Comparison of ENCODE assay signal across 22 cellular contexts in genomic region chr4:39455486-39455885, GRCh38. TPM values are rescaled to one million over a fixed set of nuclear protein-coding genes. Genes with fewer than 3 reads are reported as not detected.
A peak's percentile ranks its signal among the peaks of the same experiment; 100 is the strongest.
DNase-seq lines count a peak whose midpoint lies in the region; ATAC-seq, FAIRE-seq and TF ChIP-seq lines count a peak whose summit lies in the region.
"Had no signal": no experiment of that assay in that cellular context is flagged by ENCODE, and none has a peak within 500 bp of the region (broad histone marks: within the 10 kb centered on the region; RNA-seq: fewer than 3 reads in every experiment).

No MANE protein-coding gene starts in this region.

- no peak for FAIRE-seq in frontal cortex (lab: Jason Lieb, UNC)
- FAIRE-seq: bronchial epithelial cell had no signal

- no peaks in the 10 kb centered on the region for H3K9me3 ChIP-seq in CD4-positive, CD25-positive, alpha-beta regulatory T cell (ENCODE audit: control insufficient read depth in 2 of 2, low read length in 2 of 2)

- peaks cover 59% of the 10 kb centered on the region for H3K36me3 Mint-ChIP-seq in CD4-positive, CD25-positive, alpha-beta regulatory T cell
- peaks cover 73% of the 10 kb centered on the region for H3K36me3 Mint-ChIP-seq in activated T-helper 1 cell treated with anti-CD3 and anti-CD28 coated beads, Interleukin-12 subunit alpha, Interleukin-12 subunit beta, Interleukin-2, Interleukin-4 antibody, amounts not matched to agents 30 ng/mL and 10 ng/mL and 1 ng/mL, durations not matched to agents 14 hours and 24 hours and 36 hours (ENCODE audit: low read depth)
- peaks cover 30% of the 10 kb centered on the region for H3K36me3 Mint-ChIP-seq in memory B cell

- peaks cover 22 to 59% (median 38%) of the 10 kb centered on the region in 4 donors for H3K4me1 Mint-ChIP-seq in CD4-positive, CD25-positive, alpha-beta regulatory T cell
- peaks cover 63% of the 10 kb centered on the region for H3K4me1 Mint-ChIP-seq in activated T-helper 1 cell treated with anti-CD3 and anti-CD28 coated beads, Interleukin-12 subunit alpha, Interleukin-12 subunit beta, Interleukin-2, Interleukin-4 antibody, amounts not matched to agents 30 ng/mL and 10 ng/mL and 1 ng/mL, durations not matched to agents 14 hours and 24 hours and 36 hours (ENCODE audit: low read depth)
- peaks cover 12% of the 10 kb centered on the region for H3K4me1 Mint-ChIP-seq in memory B cell

- H3K4me3 Mint-ChIP-seq in CD4-positive, CD25-positive, alpha-beta regulatory T cell = peak overlapping the region in 3 of 4 donors; percentile 12 to 93 (median 24)
- H3K4me3 Mint-ChIP-seq in activated T-helper 1 cell treated with anti-CD3 and anti-CD28 coated beads, Interleukin-12 subunit alpha, Interleukin-12 subunit beta, Interleukin-2, Interleukin-4 antibody, amounts not matched to agents 30 ng/mL and 10 ng/mL and 1 ng/mL, durations not matched to agents 14 hours and 24 hours and 36 hours = peak overlapping the region; percentile 99
- no peak overlapping the region for H3K4me3 Mint-ChIP-seq in memory B cell
- H3K4me3 Mint-ChIP-seq: CD14-positive monocyte had no signal

- no peak for ATAC-seq in CD4-positive, CD25-positive, alpha-beta regulatory T cell (ENCODE audit: low read depth in 2 of 2)
- ATAC-seq in GM18505 (IDR thresholded peaks at IDR 0.05; ENCODE audit: unreplicated experiment) (no peak), memory B cell (ENCODE audit: low read depth) (no peak), HG03354 (IDR thresholded peaks at IDR 0.05; ENCODE audit: poor library complexity, severe bottlenecking, unreplicated experiment) (no peak), GM19452 (IDR thresholded peaks at IDR 0.05; ENCODE audit: unreplicated experiment) (no peak)
- ATAC-seq: left colon had no signal

- intact Hi-C loops in activated T-helper 1 cell treated with anti-CD3 and anti-CD28 coated beads, Interleukin-12 subunit alpha, Interleukin-12 subunit beta, Interleukin-2, Interleukin-4 antibody, amounts not matched to agents 30 ng/mL and 10 ng/mL and 1 ng/mL, durations not matched to agents 14 hours and 24 hours and 36 hours (cut with micrococcal nuclease) = loop anchor here (1.0 to 5.0 kb wide), 5 partner anchors 90 to 1563 kb away; partner anchors contain the start of genes TBC1D1 and TMEM156

- TF ChIP-seq POLR2A in GM18505 (IDR thresholded peaks at IDR 0.05; ENCODE audit: borderline replicate concordance, extremely low read depth, insufficient read depth, insufficient read length) = peak; percentile 16

- no peak overlapping the region for H3K4me3 ChIP-seq in CD4-positive, CD25-positive, alpha-beta regulatory T cell (ENCODE audit: low read depth, low read length)

- peaks cover 5% of the 10 kb centered on the region for H3K27me3 Mint-ChIP-seq in CD4-positive, CD25-positive, alpha-beta regulatory T cell
- no peaks in the 10 kb centered on the region for H3K27me3 Mint-ChIP-seq in activated T-helper 1 cell treated with anti-CD3 and anti-CD28 coated beads, Interleukin-12 subunit alpha, Interleukin-12 subunit beta, Interleukin-2, Interleukin-4 antibody, amounts not matched to agents 30 ng/mL and 10 ng/mL and 1 ng/mL, durations not matched to agents 14 hours and 24 hours and 36 hours (ENCODE audit: insufficient read depth)
- H3K27me3 Mint-ChIP-seq in memory B cell = no peaks in the 10 kb centered on the region

- no peak overlapping the region for H3K27ac ChIP-seq in CD4-positive, CD25-positive, alpha-beta regulatory T cell (ENCODE audit: insufficient read depth, low read length, poor library complexity, severe bottlenecking)
- H3K27ac ChIP-seq: RWPE1 had no signal

- peaks cover 65% of the 10 kb centered on the region for H3K36me3 ChIP-seq in CD4-positive, CD25-positive, alpha-beta regulatory T cell (ENCODE audit: control insufficient read depth, insufficient read depth, low read length)

- H3K9me3 Mint-ChIP-seq in CD4-positive, CD25-positive, alpha-beta regulatory T cell = no peaks in the 10 kb centered on the region
- H3K9me3 Mint-ChIP-seq in activated T-helper 1 cell treated with anti-CD3 and anti-CD28 coated beads, Interleukin-12 subunit alpha, Interleukin-12 subunit beta, Interleukin-2, Interleukin-4 antibody, amounts not matched to agents 30 ng/mL and 10 ng/mL and 1 ng/mL, durations not matched to agents 14 hours and 24 hours and 36 hours = no peaks in the 10 kb centered on the region
- no peaks in the 10 kb centered on the region for H3K9me3 Mint-ChIP-seq in memory B cell

- H3K4me1 ChIP-seq in CD4-positive, CD25-positive, alpha-beta regulatory T cell (ENCODE audit: control insufficient read depth, insufficient read depth, low read length, poor library complexity, severe bottlenecking) = peaks cover 33% of the 10 kb centered on the region

- H3K27me3 ChIP-seq in CD4-positive, CD25-positive, alpha-beta regulatory T cell (ENCODE audit: control insufficient read depth, insufficient read depth, low read length) = no peaks in the 10 kb centered on the region

- H3K27ac Mint-ChIP-seq in CD4-positive, CD25-positive, alpha-beta regulatory T cell = no peak overlapping the region
- H3K27ac Mint-ChIP-seq in activated T-helper 1 cell treated with anti-CD3 and anti-CD28 coated beads, Interleukin-12 subunit alpha, Interleukin-12 subunit beta, Interleukin-2, Interleukin-4 antibody, amounts not matched to agents 30 ng/mL and 10 ng/mL and 1 ng/mL, durations not matched to agents 14 hours and 24 hours and 36 hours = no peak overlapping the region
- peak overlapping the region; percentile 41 for H3K27ac Mint-ChIP-seq in memory B cell

- DNase-seq in CD4-positive, CD25-positive, alpha-beta regulatory T cell = no peak
- no peak for DNase-seq in activated T-helper 1 cell treated with anti-CD3 and anti-CD28 coated beads, Interleukin-12 subunit alpha, Interleukin-12 subunit beta, Interleukin-2, Interleukin-4 antibody, amounts not matched to agents 30 ng/mL and 10 ng/mL and 1 ng/mL, durations not matched to agents 14 hours and 24 hours and 36 hours (ENCODE audit: low spot score)
- DNase-seq in memory B cell (ENCODE audit: low spot score in 2 of 2) (no peak), NCI-H2107 treated with DMSO at 0.1 percent for 48 hours (lab: John Stamatoyannopoulos, UW; ENCODE audit: unreplicated experiment) (no peak), frontal cortex (ENCODE audit: low spot score in 2 of 2) (no peak)
- DNase-seq: activated naive CD4-positive, alpha-beta T cell; left colon; NCI-H1092; NCI-H2171; NCI-H748 treated with DMSO at 0.1 percent for 48 hours; stimulated activated CD4-positive, alpha-beta T cell treated with anti-CD3 and anti-CD28 coated beads, Interleukin-12 subunit alpha, Interleukin-12 subunit beta, amount 100 ng/mL, for 4 hours; stimulated activated naive CD4-positive, alpha-beta T cell treated with Interleukin-2 at 50 U/mL for 16 hours; SW 1271 had no signal

RNA-seq across cellular contexts. Expression of gene RPL9, which starts 3.2 kb away (rescaled TPM):
- total RNA-seq in CD4-positive, CD25-positive, alpha-beta regulatory T cell = 1,902 TPM
- polyA plus RNA-seq in CD4-positive, CD25-positive, alpha-beta regulatory T cell = 1,000 to 10,000 TPM; 1,739 to 2,644 (median 2,251) TPM
- total RNA-seq in activated T-helper 1 cell treated with anti-CD3 and anti-CD28 coated beads, Interleukin-12 subunit alpha, Interleukin-12 subunit beta, Interleukin-2, Interleukin-4 antibody, amounts not matched to agents 30 ng/mL and 10 ng/mL and 1 ng/mL, durations not matched to agents 14 hours and 24 hours and 36 hours = 1,540 and 1,586 TPM in 2 replicates
- 5,917 TPM for total RNA-seq in frontal cortex

RNA-seq across cellular contexts. Expression of gene LIAS, which starts 3.4 kb away (rescaled TPM):
- 12.2 TPM for total RNA-seq in CD4-positive, CD25-positive, alpha-beta regulatory T cell
- polyA plus RNA-seq in CD4-positive, CD25-positive, alpha-beta regulatory T cell = 10 to 100 TPM; 10.6 to 13.6 (median 12.2) TPM
- total RNA-seq in activated T-helper 1 cell treated with anti-CD3 and anti-CD28 coated beads, Interleukin-12 subunit alpha, Interleukin-12 subunit beta, Interleukin-2, Interleukin-4 antibody, amounts not matched to agents 30 ng/mL and 10 ng/mL and 1 ng/mL, durations not matched to agents 14 hours and 24 hours and 36 hours = 28.6 and 29.7 TPM in 2 replicates
- 7.7 TPM for total RNA-seq in frontal cortex

RNA-seq across cellular contexts. Expression of gene KLB, which starts 48.8 kb away (rescaled TPM):
- total RNA-seq in CD4-positive, CD25-positive, alpha-beta regulatory T cell = not detected
- under 1 TPM in 2 of 4 donors, not detected in 2; 0.06 to 0.07 TPM for polyA plus RNA-seq in CD4-positive, CD25-positive, alpha-beta regulatory T cell
- total RNA-seq in activated T-helper 1 cell treated with anti-CD3 and anti-CD28 coated beads, Interleukin-12 subunit alpha, Interleukin-12 subunit beta, Interleukin-2, Interleukin-4 antibody, amounts not matched to agents 30 ng/mL and 10 ng/mL and 1 ng/mL, durations not matched to agents 14 hours and 24 hours and 36 hours = not detected in 2 replicates
- total RNA-seq in frontal cortex = under 0.01 TPM
- total RNA-seq: activated CD8-positive, alpha-beta memory T cell treated with anti-CD3 and anti-CD28 coated beads for 36 hours; fibroblast of lung; posterior vena cava had no signal
- polyA plus RNA-seq: CD14-positive monocyte, fibroblast of lung had no signal
